In the genomic region with DNA sequence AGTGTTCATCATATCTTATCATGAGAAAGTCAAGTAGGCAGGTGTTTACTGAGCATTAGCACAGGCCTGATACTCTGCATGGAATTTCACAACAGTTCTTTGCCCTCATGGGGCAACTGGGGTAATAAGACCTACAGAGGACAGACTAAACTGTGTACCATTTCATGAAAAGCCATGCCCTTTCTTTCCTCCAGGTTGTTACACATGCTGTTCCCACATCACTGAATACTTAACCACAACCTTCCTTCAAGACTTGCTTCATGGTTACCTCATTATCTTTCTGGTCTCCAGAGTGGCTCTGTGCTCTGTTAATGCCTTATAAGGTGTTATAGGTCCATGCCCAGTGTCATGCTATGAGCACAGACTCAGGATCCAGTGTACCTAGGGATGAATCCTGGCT, we compare ENCODE assay signal across 9 cellular contexts. TPM values are rescaled to one million over a fixed set of nuclear protein-coding genes. Genes with fewer than 3 reads are reported as not detected.
DNase-seq lines count a peak whose midpoint lies in the region; ATAC-seq and TF ChIP-seq lines count a peak whose summit lies in the region.
"Had no signal": no experiment of that assay in that cellular context is flagged by ENCODE, and none has a peak within 500 bp of the region (broad histone marks: within the 10 kb centered on the region; RNA-seq: fewer than 3 reads in every experiment).

No MANE protein-coding gene starts in this region.

- peaks cover 45% of the 10 kb centered on the region for H3K4me1 Mint-ChIP-seq in central memory CD8-positive, alpha-beta T cell
- peaks cover 19% of the 10 kb centered on the region for H3K4me1 Mint-ChIP-seq in endodermal cell

- intact Hi-C loops in heart left ventricle (cut with DNase I): loop anchor here in 4 of 10 donors (5.0 kb wide), 3 partner anchors 57 to 212 kb away; no protein-coding TSS in a partner anchor
- intact Hi-C loops in upper lobe of right lung (cut with DNase I): no loop called here

- H3K36me3 ChIP-seq in cardiac muscle cell: no peaks in the 10 kb centered on the region
- peaks cover 0 to 36% (median 7%) of the 10 kb centered on the region in 9 donors for H3K36me3 ChIP-seq in heart left ventricle
- H3K36me3 ChIP-seq in upper lobe of right lung: peaks cover 28% of the 10 kb centered on the region
- no peaks in the 10 kb centered on the region for H3K36me3 ChIP-seq in endodermal cell (ENCODE audit: control insufficient read depth, insufficient read depth, low read length)
- H3K36me3 ChIP-seq in WERI-Rb-1: no peaks in the 10 kb centered on the region; the same call in 1 of the 2 replicates

- peak overlapping the region; percentile 67 for H3K27ac ChIP-seq in cardiac muscle cell
- H3K27ac ChIP-seq in heart left ventricle: no peak overlapping the region
- H3K27ac ChIP-seq in upper lobe of right lung: peak overlapping the region; percentile 12
- H3K27ac ChIP-seq in endodermal cell (ENCODE audit: low read depth, low read length): no peak overlapping the region
- no peak overlapping the region for H3K27ac ChIP-seq in WERI-Rb-1

- H3K27me3 Mint-ChIP-seq in central memory CD8-positive, alpha-beta T cell: no peaks in the 10 kb centered on the region
- no peaks in the 10 kb centered on the region for H3K27me3 Mint-ChIP-seq in endodermal cell (ENCODE audit: insufficient read depth)

- no peaks in the 10 kb centered on the region for H3K9me3 ChIP-seq in cardiac muscle cell (ENCODE audit: low read depth)
- H3K9me3 ChIP-seq in heart left ventricle: no peaks in the 10 kb centered on the region
- no peaks in the 10 kb centered on the region for H3K9me3 ChIP-seq in upper lobe of right lung
- H3K9me3 ChIP-seq in endodermal cell (ENCODE audit: control insufficient read depth, low read length): no peaks in the 10 kb centered on the region
- no peaks in the 10 kb centered on the region for H3K9me3 ChIP-seq in WERI-Rb-1 (ENCODE audit: severe bottlenecking)

- H3K9me3 Mint-ChIP-seq in central memory CD8-positive, alpha-beta T cell: no peaks in the 10 kb centered on the region
- H3K9me3 Mint-ChIP-seq in endodermal cell: no peaks in the 10 kb centered on the region

- H3K4me3 ChIP-seq in cardiac muscle cell (no peak overlapping the region), heart left ventricle (no peak overlapping the region), upper lobe of right lung (no peak overlapping the region), endodermal cell (ENCODE audit: low read length) (no peak overlapping the region), WERI-Rb-1 (ENCODE audit: low read depth, low read length) (no peak overlapping the region)

- no peak overlapping the region for H3K9ac ChIP-seq in endodermal cell (ENCODE audit: extremely low read depth, low read length, poor library complexity, severe bottlenecking)

- TF ChIP-seq CTCF in cardiac muscle cell (IDR thresholded peaks at IDR 0.05; ENCODE audit: low read depth, low read length) (no peak), heart left ventricle (IDR thresholded peaks at IDR 0.05) (no peak), upper lobe of right lung (IDR thresholded peaks at IDR 0.05) (no peak), endodermal cell (conservative IDR thresholded peaks at IDR 0.05) (no peak), WERI-Rb-1 (IDR thresholded peaks at IDR 0.05; ENCODE audit: low read depth, low read length) (no peak)

- H3K4me3 Mint-ChIP-seq in central memory CD8-positive, alpha-beta T cell: no peak overlapping the region
- H3K4me3 Mint-ChIP-seq in endodermal cell: no peak overlapping the region

- no peaks in the 10 kb centered on the region for H3K27me3 ChIP-seq in cardiac muscle cell
- H3K27me3 ChIP-seq in heart left ventricle: no peaks in the 10 kb centered on the region
- H3K27me3 ChIP-seq in upper lobe of right lung: no peaks in the 10 kb centered on the region
- no peaks in the 10 kb centered on the region for H3K27me3 ChIP-seq in endodermal cell (ENCODE audit: control insufficient read depth, insufficient read depth, low read length, poor library complexity, severe bottlenecking)
- H3K27me3 ChIP-seq in WERI-Rb-1 (ENCODE audit: insufficient read depth, low read depth, severe bottlenecking): no peaks in the 10 kb centered on the region

- H3K4me1 ChIP-seq in cardiac muscle cell (ENCODE audit: low read depth): peaks cover 31% of the 10 kb centered on the region
- H3K4me1 ChIP-seq in heart left ventricle: peaks cover 0 to 58% (median 0%) of the 10 kb centered on the region in 12 donors
- H3K4me1 ChIP-seq in upper lobe of right lung: peaks cover 30% of the 10 kb centered on the region
- no peaks in the 10 kb centered on the region for H3K4me1 ChIP-seq in endodermal cell (ENCODE audit: control insufficient read depth, insufficient read depth, low read length)

- H3K36me3 Mint-ChIP-seq in central memory CD8-positive, alpha-beta T cell (ENCODE audit: insufficient read depth): peaks cover 29% of the 10 kb centered on the region
- peaks cover 1% of the 10 kb centered on the region for H3K36me3 Mint-ChIP-seq in endodermal cell (ENCODE audit: low read depth)

- TF ChIP-seq POLR2A in heart left ventricle (IDR thresholded peaks at IDR 0.05): no peak

- ATAC-seq in heart left ventricle (no peak), upper lobe of right lung (peak; percentile 53)
- ATAC-seq in central memory CD8-positive, alpha-beta T cell (replicated peaks; ENCODE audit: extremely low read depth, poor library complexity, severe bottlenecking): peak; percentile 61

- in situ Hi-C loops in ACHN (cut with HindIII; ENCODE audit: low pct_ligation_motif_present, low pct_unique_long_range_greater_than_20kb, low sequenced_read_pairs): no loop called here

- DNase-seq in cardiac muscle cell (ENCODE audit: low read depth in 1 of 2, low spot score in 1 of 2) (peak in 1 of 2 donors; percentile 17), heart left ventricle (no peak), NOMO-1 treated with DMSO at 0.1 percent for 48 hours (lab: John Stamatoyannopoulos, UW; ENCODE audit: unreplicated experiment) (peak; percentile 77), upper lobe of right lung (no peak), ACHN (no peak), endodermal cell (no peak), WERI-Rb-1 (no peak)
- no peak for DNase-seq in central memory CD8-positive, alpha-beta T cell (ENCODE audit: low spot score in 2 of 2)
- DNase-seq: kidney had no signal

- peak overlapping the region; percentile 1 for H3K27ac Mint-ChIP-seq in central memory CD8-positive, alpha-beta T cell (ENCODE audit: low read depth)
- no peak overlapping the region for H3K27ac Mint-ChIP-seq in endodermal cell

RNA-seq across cellular contexts. Expression of gene RSL24D1, which starts 28.2 kb away (rescaled TPM):
- total RNA-seq in cardiac muscle cell (30.3 and 45.8 TPM in 2 replicates), heart left ventricle (10 to 100 TPM; 25.5 to 51.5 (median 39.2) TPM), upper lobe of right lung (62.1 TPM), endodermal cell (10 to 100 TPM; 75.9 to 79.8 TPM)
- polyA plus RNA-seq in cardiac muscle cell (46.1 and 69.7 TPM in 2 replicates), heart left ventricle (10 to 100 TPM; 40.8 to 51.9 TPM)
- 116 TPM for polyA plus RNA-seq in endodermal cell (2013, experiment 1 of 2)
- polyA plus RNA-seq in endodermal cell (2013, experiment 2 of 2): 108 TPM

Comparison
In these comparisons a context has a peak if more than half of its experiments do, and no peak if none do; other contexts are left out.
1. H3K27ac ChIP-seq: peak in cardiac muscle cell (single experiment) and upper lobe of right lung (single experiment); none in heart left ventricle (0 of 12), endodermal cell (single experiment) and WERI-Rb-1 (single experiment).
2. ATAC-seq: peak in central memory CD8-positive, alpha-beta T cell (single experiment) and upper lobe of right lung (single experiment); none in heart left ventricle (0 of 4).